Comparison of ENCODE assay signal across 8 cellular contexts in genomic region chr10:116627386-116627933, GRCh38. TPM values are rescaled to one million over a fixed set of nuclear protein-coding genes. Genes with fewer than 3 reads are reported as not detected.
DNase-seq lines count a peak whose midpoint lies in the region; ATAC-seq, FAIRE-seq and TF ChIP-seq lines count a peak whose summit lies in the region.
"Had no signal": no experiment of that assay in that cellular context is flagged by ENCODE, and none has a peak within 500 bp of the region (broad histone marks: within the 10 kb centered on the region; RNA-seq: fewer than 3 reads in every experiment).

No MANE protein-coding gene starts in this region.

- no peak overlapping the region for H3K27ac ChIP-seq in HUES48 (ENCODE audit: low read depth, low read length)
- H3K27ac ChIP-seq in mammary epithelial cell (ENCODE audit: insufficient read depth, low read depth, low read length), result no peak overlapping the region
- H3K27ac ChIP-seq in transverse colon, result no peak overlapping the region

- peak overlapping the region; percentile 75 for H3K4me3 ChIP-seq in HUES48 (ENCODE audit: low read depth, low read length)
- H3K4me3 ChIP-seq in mammary epithelial cell (replicated peaks in 1 of 3; ENCODE audit: insufficient read depth in 1 of 3, low read depth in 2 of 3, low read length in 3 of 3), result peak overlapping the region; percentile 13 to 39 (median 34)
- peak overlapping the region in 3 of 4 donors; percentile 32 to 47 (median 36) for H3K4me3 ChIP-seq in transverse colon

- DNase-seq in mammary epithelial cell, result peak; percentile 23
- peak; percentile 48 to 70 for DNase-seq in left colon
- peak; percentile 68 for DNase-seq in transverse colon
- DNase-seq in stimulated activated naive CD4-positive, alpha-beta T cell treated with Interleukin-2 at 50 U/mL for 16 hours (lab: John Stamatoyannopoulos, UW), result no peak
- no peak for DNase-seq in GM12891 (ENCODE audit: insufficient read length, low spot score)
- DNase-seq: activated CD4-positive, alpha-beta memory T cell treated with anti-CD3 and anti-CD28 coated beads, Interleukin-2, amount 10 ng/mL, durations not matched to agents 7 days and 5 days had no signal

- 6% methylated on average over 14 of the region's 49 CpGs for WGBS in mammary epithelial cell (ENCODE audit: low coverage, missing lambda C conversion rate)
- 18% methylated on average over 48 of the region's 49 CpGs; no CpG with 5 or more reads in 1 of the 2 donors for WGBS in transverse colon (ENCODE audit: low coverage in 1 of 2), 2 donors

- no peak for TF ChIP-seq POLR2A in transverse colon (IDR thresholded peaks at IDR 0.05)
- no peak for TF ChIP-seq POLR2A in GM12891 (IDR thresholded peaks at IDR 0.05; ENCODE audit: low read depth, low read length)

- no peaks in the 10 kb centered on the region for H4K20me1 ChIP-seq in mammary epithelial cell (ENCODE audit: insufficient read depth, low read length)

- dilution Hi-C loops in mammary epithelial cell (cut with HindIII; ENCODE audit: low sequenced_read_pairs), result no loop called here

- TF ChIP-seq CTCF in mammary epithelial cell (conservative IDR thresholded peaks at IDR 0.05 in 1 of 2, IDR thresholded peaks at IDR 0.05 in 1 of 2; ENCODE audit: extremely low read depth in 1 of 2, insufficient read depth in 1 of 2, low read depth in 1 of 2, low read length in 2 of 2) (peak; percentile 37 to 65), transverse colon (IDR thresholded peaks at IDR 0.05) (peak; percentile 53 to 76 (median 54))

- intact Hi-C loops in mammary epithelial cell (cut with micrococcal nuclease), result loop anchor here (1.0 kb wide), 2 partner anchors 55 to 161 kb away; no protein-coding TSS in a partner anchor
- intact Hi-C loops in left colon (cut with DNase I, micrococcal nuclease), result no loop called here
- intact Hi-C loops in transverse colon (cut with DNase I; ENCODE audit: low total_unique reads), result loop anchor here (1.0 kb wide), 1 partner anchor 37 kb away; no protein-coding TSS in a partner anchor

- peak overlapping the region; percentile 76 for H2AFZ ChIP-seq in mammary epithelial cell (ENCODE audit: low read depth, low read length)

- FAIRE-seq in GM12891 (lab: Jason Lieb, UNC), result no peak

- in situ Hi-C loops in mammary epithelial cell (cut with MboI; ENCODE audit: low sequenced_read_pairs in 2 of 2) (no loop called here), transverse colon (cut with MboI; ENCODE audit: low pct_ligation_motif_present in 1 of 4, low pct_unique_long_range_greater_than_20kb in 1 of 4, low sequenced_read_pairs in 3 of 4) (no loop called here)

- no TSS peak for BruUV-seq in mammary epithelial cell (replicated peaks; lab: Mats Ljungman, UMichigan)

- 0 out of 2 replicates have a peak, but pooled peaks cover 3% of the 10 kb centered on the region for H3K4me1 ChIP-seq in HUES48 (ENCODE audit: control insufficient read depth, insufficient read depth, low read length)
- peaks cover 7% of the 10 kb centered on the region for H3K4me1 ChIP-seq in mammary epithelial cell (ENCODE audit: insufficient read depth, low read length)
- peaks cover 0 to 6% (median 0%) of the 10 kb centered on the region in 4 donors for H3K4me1 ChIP-seq in transverse colon

- ATAC-seq in left colon (peak; percentile 97), GM19463 (IDR thresholded peaks at IDR 0.05; ENCODE audit: unreplicated experiment) (no peak)

- H3K9me3 ChIP-seq in HUES48 (ENCODE audit: control insufficient read depth, insufficient read depth, low read length) (no peaks in the 10 kb centered on the region), mammary epithelial cell (replicated peaks; ENCODE audit: insufficient read depth, low read length) (no peaks in the 10 kb centered on the region), transverse colon (no peaks in the 10 kb centered on the region)

- H3K36me3 ChIP-seq in HUES48 (ENCODE audit: control insufficient read depth, insufficient read depth, low read length) (no peaks in the 10 kb centered on the region), mammary epithelial cell (ENCODE audit: insufficient read depth, low read length) (no peaks in the 10 kb centered on the region), transverse colon (no peaks in the 10 kb centered on the region)

- H3K9ac ChIP-seq in HUES48 (ENCODE audit: low read depth, low read length) (0 out of 2 replicates have a peak overlapping the region, but pooled peaks have one; percentile 48), mammary epithelial cell (ENCODE audit: insufficient read depth, low read length) (no peak overlapping the region)

- H3K27me3 ChIP-seq in HUES48 (ENCODE audit: control insufficient read depth, insufficient read depth, low read length), result peaks cover 9% of the 10 kb centered on the region
- H3K27me3 ChIP-seq in mammary epithelial cell (ENCODE audit: insufficient read depth, low read length), result no peaks in the 10 kb centered on the region
- H3K27me3 ChIP-seq in transverse colon, result peaks cover 7% of the 10 kb centered on the region

- peak overlapping the region; percentile 94 for H3K4me2 ChIP-seq in mammary epithelial cell (ENCODE audit: insufficient read depth, low read depth, low read length)

- H3K79me2 ChIP-seq in mammary epithelial cell (ENCODE audit: insufficient read depth, low read length), result no peaks in the 10 kb centered on the region

- no peak for TF ChIP-seq EP300 in transverse colon (IDR thresholded peaks at IDR 0.05; ENCODE audit: low read depth)

- CTCF ChIA-PET in mammary epithelial cell (lab: Charles Lee; ENCODE audit: low non-redundant PET), result interaction anchor here (0.5 to 0.6 kb wide), 2 partner anchors 538 to 547 kb away, joined by 3 to 7 read pairs; no protein-coding TSS in a partner anchor

TF ChIP-seq in GM12891, 5 proteins besides CTCF, POLR2A, EP300 and RAD21:
- no peak for TF ChIP-seq POU2F2 (IDR thresholded peaks at IDR 0.05; ENCODE audit: low read depth, low read length)
- no peak for TF ChIP-seq POLR2AphosphoS5 (IDR thresholded peaks at IDR 0.05; ENCODE audit: low read depth, low read length)
- no peak for TF ChIP-seq PAX5 (IDR thresholded peaks at IDR 0.05; ENCODE audit: insufficient read depth, low read length, severe bottlenecking)
- TF ChIP-seq SPI1 (IDR thresholded peaks at IDR 0.05; ENCODE audit: low read depth, low read length), result no peak
- no peak for TF ChIP-seq TAF1 (IDR thresholded peaks at IDR 0.05; ENCODE audit: low read depth, low read length)

RNA-seq across cellular contexts. Expression of gene PNLIPRP2, which starts 6.7 kb away (rescaled TPM):
- total RNA-seq in mammary epithelial cell, result not detected
- not detected for polyA plus RNA-seq in mammary epithelial cell
- not detected for polyA minus RNA-seq in mammary epithelial cell
- 10 to 100 TPM; 10.3 to 10.7 TPM for total RNA-seq in left colon
- total RNA-seq in transverse colon, result 1 to 10 TPM in 1 of 4 donors, under 1 TPM in 1, not detected in 2; 0.32 to 4.2 TPM
- not detected for polyA plus RNA-seq in GM12891 (2012; ENCODE audit: low read depth, missing spikeins)
- total RNA-seq: activated CD4-positive, alpha-beta memory T cell treated with anti-CD3 and anti-CD28 coated beads, Interleukin-2, amount 10 ng/mL, durations not matched to agents 7 days and 5 days had no signal

RNA-seq across cellular contexts. Expression of gene PNLIPRP1, which starts 36.7 kb away (rescaled TPM):
- total RNA-seq in mammary epithelial cell (not detected), left colon (under 1 TPM; 0.50 to 0.82 TPM), transverse colon (not detected)
- polyA plus RNA-seq in mammary epithelial cell, result not detected
- not detected for polyA minus RNA-seq in mammary epithelial cell
- polyA plus RNA-seq in GM12891 (2012; ENCODE audit: low read depth, missing spikeins), result not detected
- total RNA-seq: activated CD4-positive, alpha-beta memory T cell treated with anti-CD3 and anti-CD28 coated beads, Interleukin-2, amount 10 ng/mL, durations not matched to agents 7 days and 5 days had no signal

Comparison
In these comparisons a context has a peak if more than half of its experiments do, and no peak if none do; other contexts are left out.
1. DNase-seq: peak in mammary epithelial cell (single experiment), left colon (2 of 2) and transverse colon (single experiment); none in stimulated activated naive CD4-positive, alpha-beta T cell treated with Interleukin-2 at 50 U/mL for 16 hours (single experiment) and GM12891 (single experiment).
2. intact Hi-C loops: an anchor here in mammary epithelial cell (1.0 kb wide) and transverse colon (1.0 kb wide); none called in left colon.
3. Peak in every context shown above with its lines, with median percentiles within 50 percentile points of each other: H3K4me3 ChIP-seq.